Comparison of ENCODE assay signal across 8 cellular contexts in genomic region chr22:46803031-46803880, GRCh38. TPM values are rescaled to one million over a fixed set of nuclear protein-coding genes. Genes with fewer than 3 reads are reported as not detected.
DNase-seq lines count a peak whose midpoint lies in the region; ATAC-seq and TF ChIP-seq lines count a peak whose summit lies in the region.

No MANE protein-coding gene starts in this region.

- H3K27me3 ChIP-seq in lung (ENCODE audit: control insufficient read depth, insufficient read depth) = no peaks in the 10 kb centered on the region

- ATAC-seq in lung (ENCODE audit: insufficient read depth, low FRiP score) (peak; percentile 55), GM21367 (IDR thresholded peaks at IDR 0.05; ENCODE audit: unreplicated experiment) (no peak), GM21529 (IDR thresholded peaks at IDR 0.05; ENCODE audit: unreplicated experiment) (no peak)

- H3K27ac ChIP-seq in lung (ENCODE audit: low read depth in 1 of 2, low read length in 1 of 2) = no peak overlapping the region

- peak; percentile 78 for TF ChIP-seq CTCF in lung (IDR thresholded peaks at IDR 0.05; ENCODE audit: control extremely low read depth, extremely low read depth)

- in situ Hi-C loops in KBM-7 (cut with MboI; ENCODE audit: low pct_unique_long_range_greater_than_20kb, low sequenced_read_pairs) = no loop called here

- no peaks in the 10 kb centered on the region for H3K9me3 ChIP-seq in lung (ENCODE audit: control insufficient read depth in 2 of 2, insufficient read depth in 1 of 2, low read length in 1 of 2)

- DNase-seq in ELF-1 (ENCODE audit: low read depth, low spot score) (peak; percentile 75), KBM-7 (peak; percentile 64), lung (ENCODE audit: low spot score) (peak; percentile 65)
- peak; percentile 57 to 61 for DNase-seq in activated CD4-positive, alpha-beta T cell treated with anti-CD3 and anti-CD28 coated beads for 24 hours (ENCODE audit: low read depth in 2 of 2)
- peak; percentile 65 for DNase-seq in central memory CD4-positive, alpha-beta T cell
- DNase-seq in stimulated activated CD8-positive, alpha-beta memory T cell treated with anti-CD3 and anti-CD28 coated beads, Interleukin-7, amount 100 ng/mL, for 1 hour (ENCODE audit: low read depth in 2 of 2) = peak; percentile 46 to 53

- H3K36me3 ChIP-seq in lung (ENCODE audit: control insufficient read depth in 2 of 2, insufficient read depth in 2 of 2, low read length in 2 of 2) = peaks cover 0 to 14% of the 10 kb centered on the region in 2 donors

- 32 to 35% methylated on average over 28 of the region's 28 CpGs for WGBS in lung, 2 donors

- H3K4me1 ChIP-seq in lung (ENCODE audit: control insufficient read depth in 2 of 2, insufficient read depth in 2 of 2, low read length in 2 of 2) = peaks cover 0 to 4% of the 10 kb centered on the region in 2 donors

- H3K4me3 ChIP-seq in lung = no peak overlapping the region

RNA-seq across cellular contexts. Expression of gene TBC1D22A, which starts 40.8 kb away (rescaled TPM):
- total RNA-seq in lung = 10 to 100 TPM; 20.3 to 38.4 TPM
- polyA plus RNA-seq in lung = 10 to 100 TPM; 20.2 to 21.6 TPM
